In genomic region chr4:146369446-146369845, GRCh38 we compare ENCODE assay signal across 15 cellular contexts.
DNase-seq lines count a peak whose midpoint lies in the region; TF ChIP-seq lines count a peak whose summit lies in the region.
"Had no signal": no experiment of that assay in that cellular context is flagged by ENCODE, and none has a peak within 500 bp of the region (broad histone marks: within the 10 kb centered on the region; RNA-seq: fewer than 3 reads in every experiment).

No MANE protein-coding gene starts in this region.

- H3K27ac ChIP-seq in 22Rv1, result peak overlapping the region; percentile 96

- DNase-seq in NCI-H226, result peak; percentile 59
- DNase-seq in dermis blood vessel endothelial cell, result peak; percentile 51
- peak; percentile 17 for DNase-seq in iris pigment epithelial cell (ENCODE audit: low read depth)
- DNase-seq in NCI-H2196 (lab: John Stamatoyannopoulos, UW; ENCODE audit: unreplicated experiment), result no peak
- no peak for DNase-seq in AG08396 (ENCODE audit: low spot score)
- DNase-seq in SK-N-DZ (ENCODE audit: low spot score), result no peak
- DNase-seq: ACHN; C1 segment of cervical spinal cord; CD4-positive, alpha-beta T cell; DMS153; DMS79 treated with DMSO at 0.1 percent for 48 hours; GF-D8; HCEC 1CT; HFFc6 had no signal

- TF ChIP-seq CTCF in 22Rv1 (IDR thresholded peaks at IDR 0.05), result no peak

Comparison
In these comparisons a context has a peak if more than half of its experiments do, and no peak if none do; other contexts are left out.
1. DNase-seq: peak in NCI-H226 (single experiment), dermis blood vessel endothelial cell (single experiment) and iris pigment epithelial cell (single experiment); none in NCI-H2196 (single experiment), AG08396 (single experiment) and SK-N-DZ (single experiment).